Comparison of ENCODE assay signal across 8 cellular contexts in the genomic region with DNA sequence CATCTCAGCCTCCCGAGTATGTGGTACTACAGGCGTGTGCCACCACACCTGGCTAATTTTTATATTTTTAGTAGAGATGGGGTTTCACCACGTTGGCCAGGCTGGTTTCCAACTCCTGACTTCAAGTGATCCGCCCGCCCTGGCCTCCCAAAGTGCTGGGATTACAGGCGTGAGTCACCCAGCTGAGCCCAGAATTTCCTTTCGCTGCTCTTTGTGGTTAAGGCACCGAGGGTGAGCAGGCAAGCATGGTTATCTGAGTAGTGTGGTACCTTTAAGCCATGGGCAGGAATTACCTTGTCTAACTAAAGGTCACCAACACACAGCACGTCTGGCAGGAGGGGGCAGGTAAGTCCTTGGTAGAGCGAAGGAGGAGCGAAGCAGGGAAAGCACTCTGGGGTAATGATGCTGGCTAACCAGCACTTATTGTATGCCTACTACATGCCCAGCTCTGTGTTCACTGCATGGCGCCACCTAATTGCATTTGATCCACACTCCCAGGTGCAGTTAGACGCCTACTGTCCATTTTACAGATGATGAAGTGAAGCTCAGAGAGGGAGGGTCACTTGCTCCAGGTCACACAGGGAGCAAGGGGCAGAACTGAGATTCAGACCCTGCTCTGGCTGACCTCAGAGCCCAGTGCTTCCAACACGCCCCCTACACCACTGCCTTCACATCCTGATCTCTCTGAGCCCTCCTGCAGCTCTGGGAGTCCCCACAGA. TPM values are rescaled to one million over a fixed set of nuclear protein-coding genes. Genes with fewer than 3 reads are reported as not detected.
DNase-seq lines count a peak whose midpoint lies in the region; ATAC-seq, FAIRE-seq and TF ChIP-seq lines count a peak whose summit lies in the region.

No MANE protein-coding gene starts in this region.

- DNase-seq in HL-60 (ENCODE audit: low read depth in 1 of 2, low spot score in 1 of 2) = peak in 1 of 2 experiments; percentile 69
- peak in 4 of 7 donors; percentile 53 to 70 (median 67) for DNase-seq in adrenal gland
- DNase-seq in keratinocyte (ENCODE audit: low read depth, low spot score) = no peak
- no peak for DNase-seq in NAMALWA (ENCODE audit: low spot score)
- no peak for DNase-seq in suprapubic skin (ENCODE audit: low spot score in 2 of 2)
- DNase-seq in stimulated activated naive CD4-positive, alpha-beta T cell (lab: John Stamatoyannopoulos, UW) = no peak

- no peaks in the 10 kb centered on the region for H4K20me1 ChIP-seq in keratinocyte (ENCODE audit: control insufficient read depth, extremely low read depth, insufficient read depth, low read length)

- FAIRE-seq in keratinocyte (lab: Jason Lieb, UNC) = peak; percentile 94

- H3K4me1 ChIP-seq in ACC112 (ENCODE audit: control insufficient read depth, insufficient read depth, low read length, unreplicated experiment) (peaks cover 38% of the 10 kb centered on the region), adrenal gland (replicated peaks in 1 of 2) (peaks cover 22 to 39% of the 10 kb centered on the region in 2 donors), keratinocyte (ENCODE audit: control insufficient read depth, extremely low read depth, insufficient read depth, low read length) (peaks cover 33% of the 10 kb centered on the region), suprapubic skin (peaks cover 65% of the 10 kb centered on the region)

- H3K9ac ChIP-seq in keratinocyte (ENCODE audit: control insufficient read depth, extremely low read depth, insufficient read depth, low read length) = no peak overlapping the region

- peaks cover 20% of the 10 kb centered on the region for H3K79me2 ChIP-seq in ACC112 (ENCODE audit: control insufficient read depth, insufficient read depth, low read length, unreplicated experiment)
- H3K79me2 ChIP-seq in keratinocyte (ENCODE audit: control insufficient read depth, insufficient read depth, low read length) = peaks cover 16% of the 10 kb centered on the region

- ATAC-seq in HG03025 (IDR thresholded peaks at IDR 0.05; ENCODE audit: low FRiP score, unreplicated experiment) = no peak

- no peak for TF ChIP-seq POLR2A in adrenal gland (IDR thresholded peaks at IDR 0.05)
- TF ChIP-seq POLR2A in suprapubic skin (IDR thresholded peaks at IDR 0.05) = no peak

- no peak for TF ChIP-seq CTCF in HL-60 (IDR thresholded peaks at IDR 0.05; ENCODE audit: insufficient read depth, low read length)
- no peak for TF ChIP-seq CTCF in adrenal gland (IDR thresholded peaks at IDR 0.05)
- peak in 1 of 3 experiments; percentile 36 for TF ChIP-seq CTCF in keratinocyte (optimal IDR thresholded peaks at IDR 0.05 in 1 of 3, IDR thresholded peaks at IDR 0.05 in 1 of 3, conservative IDR thresholded peaks at IDR 0.05 in 1 of 3; ENCODE audit: extremely low read depth in 1 of 3, insufficient read depth in 2 of 3, low read length in 3 of 3)
- TF ChIP-seq CTCF in suprapubic skin (IDR thresholded peaks at IDR 0.05) = no peak

- peak overlapping the region; percentile 83 for H3K27ac ChIP-seq in ACC112 (ENCODE audit: low read depth, low read length)
- peak overlapping the region; percentile 83 for H3K27ac ChIP-seq in HL-60 (replicated peaks)
- H3K27ac ChIP-seq in adrenal gland = peak overlapping the region in 3 of 5 donors; percentile 10 to 48 (median 27)
- H3K27ac ChIP-seq in keratinocyte (ENCODE audit: control insufficient read depth, insufficient read depth, low read length) = peak overlapping the region; percentile 25
- no peak overlapping the region for H3K27ac ChIP-seq in suprapubic skin

- no peak overlapping the region; the same call in 1 of the 2 replicates for H3K4me3 ChIP-seq in ACC112 (ENCODE audit: low read depth, low read length)
- no peak overlapping the region for H3K4me3 ChIP-seq in HL-60 (replicated peaks; ENCODE audit: insufficient read depth, low read length)
- no peak overlapping the region for H3K4me3 ChIP-seq in adrenal gland
- no peak overlapping the region for H3K4me3 ChIP-seq in keratinocyte (ENCODE audit: control insufficient read depth in 2 of 3, extremely low read depth in 1 of 3, insufficient read depth in 2 of 3, low read depth in 1 of 3, low read length in 3 of 3)
- H3K4me3 ChIP-seq in suprapubic skin = no peak overlapping the region

- H3K9me3 ChIP-seq in adrenal gland (replicated peaks in 1 of 3) = no peaks in the 10 kb centered on the region
- H3K9me3 ChIP-seq in keratinocyte (ENCODE audit: control insufficient read depth, low read depth, low read length) = no peaks in the 10 kb centered on the region
- no peaks in the 10 kb centered on the region for H3K9me3 ChIP-seq in suprapubic skin

- dilution Hi-C loops in keratinocyte (cut with MboI; ENCODE audit: extremely low pct_ligation_motif_present, low sequenced_read_pairs) = no loop called here

- no peak overlapping the region for H2AFZ ChIP-seq in ACC112 (ENCODE audit: low read length, unreplicated experiment)
- H2AFZ ChIP-seq in keratinocyte (ENCODE audit: control insufficient read depth, low read length) = no peak overlapping the region

- intact Hi-C loops in adrenal gland (cut with DNase I) = no loop called here

- H3K36me3 ChIP-seq in ACC112 (ENCODE audit: insufficient read depth, low read length) = no peaks in the 10 kb centered on the region
- no peaks in the 10 kb centered on the region for H3K36me3 ChIP-seq in adrenal gland (replicated peaks in 1 of 2)
- peaks cover 0 to 4% of the 10 kb centered on the region in 2 experiments for H3K36me3 ChIP-seq in keratinocyte (ENCODE audit: control insufficient read depth in 2 of 2, extremely low read depth in 1 of 2, insufficient read depth in 2 of 2, low read length in 2 of 2)
- H3K36me3 ChIP-seq in suprapubic skin = no peaks in the 10 kb centered on the region

- H3K9me1 ChIP-seq in keratinocyte (ENCODE audit: control insufficient read depth, extremely low read depth, insufficient read depth, low read length) = no peaks in the 10 kb centered on the region

- H3K27me3 ChIP-seq in ACC112 (ENCODE audit: insufficient read depth, low read length) (no peaks in the 10 kb centered on the region), HL-60 (ENCODE audit: insufficient read depth, poor library complexity, severe bottlenecking) (no peaks in the 10 kb centered on the region), adrenal gland (no peaks in the 10 kb centered on the region), keratinocyte (ENCODE audit: control insufficient read depth, extremely low read depth, insufficient read depth, low read length) (peaks cover 5% of the 10 kb centered on the region), suprapubic skin (no peaks in the 10 kb centered on the region)

- TF ChIP-seq EP300 in suprapubic skin (IDR thresholded peaks at IDR 0.05) = no peak

- WGBS in adrenal gland, 4 donors = 56 to 63% (median 57%) methylated on average over 10 to 14 of the region's 14 CpGs
- WGBS in suprapubic skin = 74% methylated on average over 11 of the region's 14 CpGs

- H3K4me2 ChIP-seq in keratinocyte (ENCODE audit: control insufficient read depth, extremely low read depth, insufficient read depth, low read depth, low read length) = peak overlapping the region; percentile 55

RNA-seq across cellular contexts. Expression of a gene that starts 45.7 kb away (rescaled TPM):
- total RNA-seq in adrenal gland = 100 to 1,000 TPM in 6 of 8 donors, 10 to 100 TPM in 2; 57.7 to 146 (median 105) TPM
- 10 to 100 TPM; 24.6 to 43.1 (median 29.6) TPM for polyA plus RNA-seq in adrenal gland
- polyA plus RNA-seq in keratinocyte = 13.9 to 24.8 TPM (median 22.2 TPM) in 3 replicates
- 13.4 TPM for polyA plus RNA-seq in keratinocyte (2011; ENCODE audit: low read depth)
- polyA plus RNA-seq in keratinocyte (2011; cell fraction: cytosol; rRNA removed) = 26.8 and 39.1 TPM in 2 replicates
- polyA plus RNA-seq in keratinocyte (2011; cell fraction: nucleus; rRNA removed) = 30.6 and 44.1 TPM in 2 replicates
- 15.5 and 38.7 TPM in 2 replicates for polyA plus RNA-seq in keratinocyte (2012; ENCODE audit: low replicate concordance)
- polyA minus RNA-seq in keratinocyte = 50.2 to 63.3 TPM (median 53.9 TPM) in 3 replicates
- polyA minus RNA-seq in keratinocyte (2011; cell fraction: cytosol; rRNA and poly(A)+ RNA removed) = 34.1 TPM
- 32.4 and 33.1 TPM in 2 replicates for polyA minus RNA-seq in keratinocyte (2011; cell fraction: nucleus; rRNA and poly(A)+ RNA removed)
- 10 to 100 TPM; 58.6 to 71.6 (median 64.3) TPM for total RNA-seq in suprapubic skin

RNA-seq across cellular contexts. Expression of a gene that starts 56.4 kb away (rescaled TPM):
- 10 to 100 TPM; 23.2 to 51.1 (median 39.3) TPM for total RNA-seq in adrenal gland
- 10 to 100 TPM; 26.7 to 90.7 (median 73.8) TPM for polyA plus RNA-seq in adrenal gland
- polyA plus RNA-seq in keratinocyte = 22.1 to 23.8 TPM (median 22.1 TPM) in 3 replicates
- 6.3 TPM for polyA plus RNA-seq in keratinocyte (2011; ENCODE audit: low read depth)
- polyA plus RNA-seq in keratinocyte (2011; cell fraction: cytosol; rRNA removed) = 10.5 and 18.7 TPM in 2 replicates
- 29.4 and 31.4 TPM in 2 replicates for polyA plus RNA-seq in keratinocyte (2011; cell fraction: nucleus; rRNA removed)
- 15.8 and 26.6 TPM in 2 replicates for polyA plus RNA-seq in keratinocyte (2012; ENCODE audit: low replicate concordance)
- polyA minus RNA-seq in keratinocyte = 7.2 to 17.4 TPM (median 8.1 TPM) in 3 replicates
- 16.7 TPM for polyA minus RNA-seq in keratinocyte (2011; cell fraction: cytosol; rRNA and poly(A)+ RNA removed)
- 4.9 and 7.0 TPM in 2 replicates for polyA minus RNA-seq in keratinocyte (2011; cell fraction: nucleus; rRNA and poly(A)+ RNA removed)
- 10 to 100 TPM; 29.2 to 49.8 (median 40.7) TPM for total RNA-seq in suprapubic skin

Comparison
In these comparisons a context has a peak if more than half of its experiments do, and no peak if none do; other contexts are left out.
1. DNase-seq: peak in adrenal gland (4 of 7); none in keratinocyte (single experiment), NAMALWA (single experiment), suprapubic skin (0 of 2) and stimulated activated naive CD4-positive, alpha-beta T cell (0 of 6).